25 cellular contexts compared by ENCODE assay signal in genomic region chr13:99043700-99044300, GRCh38.
DNase-seq lines count a peak whose midpoint lies in the region; ATAC-seq and TF ChIP-seq lines count a peak whose summit lies in the region.
"Had no signal": no experiment of that assay in that cellular context is flagged by ENCODE, and none has a peak within 500 bp of the region (broad histone marks: within the 10 kb centered on the region; RNA-seq: fewer than 3 reads in every experiment).

No MANE protein-coding gene starts in this region.

- no TSS peak for BruUV-seq in PC-3 (replicated peaks; lab: Mats Ljungman, UMichigan)

- no peak overlapping the region for H3K27ac ChIP-seq in CD8-positive, alpha-beta T cell (ENCODE audit: low read depth, low read length)
- H3K27ac ChIP-seq in PC-3 (ENCODE audit: low read length) (peak overlapping the region; percentile 21), esophagus squamous epithelium (peak overlapping the region in 3 of 4 donors; percentile 12 to 90 (median 55))
- H3K27ac ChIP-seq: ascending aorta, RWPE1, transverse colon had no signal

- H3K4me2 ChIP-seq in PC-3 (ENCODE audit: low read length), result peak overlapping the region; percentile 18

- no peak for TF ChIP-seq POLR2A in esophagus squamous epithelium (IDR thresholded peaks at IDR 0.05)

- no peaks in the 10 kb centered on the region for H3K27me3 Mint-ChIP-seq in CD8-positive, alpha-beta T cell (ENCODE audit: low read depth)

- no peak overlapping the region for H2AFZ ChIP-seq in PC-3 (ENCODE audit: low read length)

- CTCF ChIA-PET in CD8-positive, alpha-beta T cell (lab: Charles Lee), result interaction anchor here (0.9 to 2.8 kb wide), 5 partner anchors 10 to 153 kb away, joined by 3 to 22 read pairs (median 4); no protein-coding TSS in a partner anchor
- CTCF ChIA-PET in PC-3 (lab: Charles Lee), result no interaction called here

- no peak overlapping the region for H3K9ac ChIP-seq in PC-3 (ENCODE audit: low read length)

- H3K36me3 Mint-ChIP-seq in CD8-positive, alpha-beta T cell, result peaks cover 3% of the 10 kb centered on the region

- H3K4me3 ChIP-seq in AG09309 (ENCODE audit: control insufficient read depth, low read depth, low read length), result no peak overlapping the region
- no peak overlapping the region for H3K4me3 ChIP-seq in CD8-positive, alpha-beta T cell (ENCODE audit: low read depth, low read length)
- no peak overlapping the region for H3K4me3 ChIP-seq in PC-3 (ENCODE audit: low read length)
- no peak overlapping the region for H3K4me3 ChIP-seq in esophagus squamous epithelium
- H3K4me3 ChIP-seq: ascending aorta, transverse colon had no signal

- H3K36me3 ChIP-seq in CD8-positive, alpha-beta T cell (ENCODE audit: insufficient read depth, low read length), result no peaks in the 10 kb centered on the region
- H3K36me3 ChIP-seq in PC-3 (ENCODE audit: low read depth, low read length), result no peaks in the 10 kb centered on the region
- H3K36me3 ChIP-seq in esophagus squamous epithelium, result no peaks in the 10 kb centered on the region
- H3K36me3 ChIP-seq: ascending aorta, transverse colon had no signal

- H3K4me1 ChIP-seq in CD8-positive, alpha-beta T cell (ENCODE audit: insufficient read depth, low read length), result peaks cover 72% of the 10 kb centered on the region
- H3K4me1 ChIP-seq in PC-3 (ENCODE audit: insufficient read depth, low read length), result peaks cover 62% of the 10 kb centered on the region
- H3K4me1 ChIP-seq in esophagus squamous epithelium, result peaks cover 41 to 96% (median 53%) of the 10 kb centered on the region in 3 donors
- H3K4me1 ChIP-seq: ascending aorta had no signal

- no peaks in the 10 kb centered on the region for H4K20me1 ChIP-seq in PC-3 (ENCODE audit: low read length)

- H3K4me3 Mint-ChIP-seq in CD8-positive, alpha-beta T cell, result no peak overlapping the region
- H3K4me3 Mint-ChIP-seq: neural crest cell; stimulated activated naive CD8-positive, alpha-beta T cell treated with anti-CD3 and anti-CD28 coated beads, Interleukin-15, Interleukin-2, amounts not matched to agents 100 ng/mL and 50 ng/mL, for 24 hours had no signal

- H3K9me3 Mint-ChIP-seq in CD8-positive, alpha-beta T cell, result no peaks in the 10 kb centered on the region
- H3K9me3 Mint-ChIP-seq: neural crest cell; stimulated activated naive CD8-positive, alpha-beta T cell treated with anti-CD3 and anti-CD28 coated beads, Interleukin-15, Interleukin-2, amounts not matched to agents 100 ng/mL and 50 ng/mL, for 24 hours had no signal

- H3K79me2 ChIP-seq in PC-3 (ENCODE audit: low read length), result peaks cover 61% of the 10 kb centered on the region

- peak overlapping the region; percentile 91 for H3K27ac Mint-ChIP-seq in CD8-positive, alpha-beta T cell
- H3K27ac Mint-ChIP-seq: stimulated activated naive CD8-positive, alpha-beta T cell treated with anti-CD3 and anti-CD28 coated beads, Interleukin-15, Interleukin-2, amounts not matched to agents 100 ng/mL and 50 ng/mL, for 24 hours had no signal

- no peaks in the 10 kb centered on the region for H3K9me3 ChIP-seq in CD8-positive, alpha-beta T cell (ENCODE audit: low read length)
- no peaks in the 10 kb centered on the region for H3K9me3 ChIP-seq in PC-3 (ENCODE audit: low read length)
- no peaks in the 10 kb centered on the region for H3K9me3 ChIP-seq in esophagus squamous epithelium
- H3K9me3 ChIP-seq: ascending aorta, transverse colon had no signal

- no peaks in the 10 kb centered on the region for H3K9me2 ChIP-seq in PC-3 (replicated peaks; ENCODE audit: low read length)

- POLR2A ChIA-PET in CD8-positive, alpha-beta T cell (lab: Charles Lee), result interaction anchor here (0.7 to 5.3 kb wide), 4 partner anchors 31 to 48 kb away, joined by 3 to 35 read pairs (median 4); no protein-coding TSS in a partner anchor
- POLR2A ChIA-PET in PC-3 (lab: Charles Lee; ENCODE audit: unreplicated experiment), result interaction anchor here (0.6 kb wide), 1 partner anchor 155 kb away, joined by 3 read pairs; no protein-coding TSS in a partner anchor

- no peak for ATAC-seq in CD8-positive, alpha-beta T cell
- peak; percentile 68 for ATAC-seq in PC-3
- ATAC-seq in GM18517 (IDR thresholded peaks at IDR 0.05; ENCODE audit: unreplicated experiment), result no peak
- ATAC-seq in GM19023 (IDR thresholded peaks at IDR 0.05; ENCODE audit: unreplicated experiment), result no peak
- ATAC-seq: left cardiac atrium had no signal

- TF ChIP-seq CTCF in AG09309 (IDR thresholded peaks at IDR 0.05; ENCODE audit: control insufficient read depth, insufficient read depth, low read depth, low read length, missing control alignments) (no peak), PC-3 (conservative IDR thresholded peaks at IDR 0.05; ENCODE audit: low read depth, low read length) (no peak), esophagus squamous epithelium (IDR thresholded peaks at IDR 0.05) (no peak)
- no peak for TF ChIP-seq CTCF in CD8-positive, alpha-beta T cell (IDR thresholded peaks at IDR 0.05)

- 68 to 76% methylated on average over 5 of the region's 5 CpGs for WGBS in esophagus squamous epithelium, 2 donors

- H3K27me3 ChIP-seq in CD8-positive, alpha-beta T cell (ENCODE audit: insufficient read depth, low read length), result no peaks in the 10 kb centered on the region
- H3K27me3 ChIP-seq in PC-3 (ENCODE audit: low read length) (no peaks in the 10 kb centered on the region), esophagus squamous epithelium (no peaks in the 10 kb centered on the region)
- H3K27me3 ChIP-seq: ascending aorta, transverse colon had no signal

- intact Hi-C loops in CD8-positive, alpha-beta T cell (cut with DNase I, micrococcal nuclease), result no loop called here
- intact Hi-C loops in PC-3 (cut with micrococcal nuclease), result no loop called here
- intact Hi-C loops in esophagus squamous epithelium (cut with DNase I), result no loop called here

- H3K4me1 Mint-ChIP-seq in CD8-positive, alpha-beta T cell (ENCODE audit: low read depth), result peaks cover 80% of the 10 kb centered on the region
- H3K4me1 Mint-ChIP-seq: neural crest cell had no signal

- DNase-seq in AG09309 (ENCODE audit: low read depth), result peak; percentile 31
- peak in 1 of 7 experiments; percentile 31 for DNase-seq in CD8-positive, alpha-beta T cell
- peak; percentile 54 for DNase-seq in PC-3
- DNase-seq in esophagus squamous epithelium (lab: John Stamatoyannopoulos, UW), result no peak
- DNase-seq in SW480 (ENCODE audit: low spot score), result no peak
- no peak for DNase-seq in NCI-H82 treated with DMSO at 0.1 percent for 48 hours (lab: John Stamatoyannopoulos, UW; ENCODE audit: unreplicated experiment)
- DNase-seq: activated CD4-positive, alpha-beta T cell treated with anti-CD3 and anti-CD28 coated beads for 1 hour; activated gamma-delta T cell treated with Interleukin-2 at 50 U/mL for 16 hours; cerebellar nuclear complex; COR-L47; effector CD4-positive, alpha-beta T cell; head of caudate nucleus; Kasumi-1; left cardiac atrium; NCI-H1048; NCI-H2029 treated with DMSO at 0.1 percent for 48 hours; NCI-H446; small intestine; transverse colon had no signal

- H3F3A ChIP-seq in PC-3 (ENCODE audit: low read length, unreplicated experiment), result peaks cover 8% of the 10 kb centered on the region

Comparison
In these comparisons a context has a peak if more than half of its experiments do, and no peak if none do; other contexts are left out.
1. DNase-seq: peak in AG09309 (single experiment) and PC-3 (single experiment); none in esophagus squamous epithelium (single experiment), SW480 (single experiment) and NCI-H82 treated with DMSO at 0.1 percent for 48 hours (single experiment).